10 cellular contexts compared by ENCODE assay signal in genomic region chr19:13029893-13030292, GRCh38. TPM values are rescaled to one million over a fixed set of nuclear protein-coding genes. Genes with fewer than 3 reads are reported as not detected.
DNase-seq lines count a peak whose midpoint lies in the region; ATAC-seq, FAIRE-seq and TF ChIP-seq lines count a peak whose summit lies in the region.
"Had no signal": no experiment of that assay in that cellular context is flagged by ENCODE, and none has a peak within 500 bp of the region (broad histone marks: within the 10 kb centered on the region; RNA-seq: fewer than 3 reads in every experiment).

No MANE protein-coding gene starts in this region.

- TF ChIP-seq EP300 in HepG2 (IDR thresholded peaks at IDR 0.05; ENCODE audit: low read depth in 2 of 2, low read length in 2 of 2) (no peak), HepG2 (CRISPR knock-in tag; IDR thresholded peaks at IDR 0.05; ENCODE audit: borderline replicate concordance) (no peak)

- in situ Hi-C loops in HepG2 (cut with HindIII; ENCODE audit: extremely low pct_ligation_motif_present, low pct_unique_long_range_greater_than_20kb), result loop anchor here (5.0 kb wide), 1 partner anchor 62 kb away; no protein-coding TSS in a partner anchor

- H2AFZ ChIP-seq in GM23338 (no peak overlapping the region), HepG2 (ENCODE audit: low read length) (no peak overlapping the region)

- H3K9ac ChIP-seq in HepG2 (ENCODE audit: insufficient read depth, low read depth, low read length), result no peak overlapping the region

- no peak overlapping the region for H3K27ac Mint-ChIP-seq in GM23338
- H3K27ac Mint-ChIP-seq: activated naive CD8-positive, alpha-beta T cell treated with anti-CD3 and anti-CD28 coated beads, Interleukin-2, amount 10 ng/mL, durations not matched to agents 7 days and 5 days had no signal

- H3F3A ChIP-seq in GM23338 (replicated peaks; ENCODE audit: low read depth), result peaks cover 15% of the 10 kb centered on the region

- BruUV-seq in HepG2 (replicated peaks; lab: Mats Ljungman, UMichigan), result no TSS peak

- no peak overlapping the region for H3K4me3 Mint-ChIP-seq in GM23338
- H3K4me3 Mint-ChIP-seq: activated naive CD8-positive, alpha-beta T cell treated with anti-CD3 and anti-CD28 coated beads, Interleukin-2, amount 10 ng/mL, durations not matched to agents 7 days and 5 days had no signal

- intact Hi-C loops in ascending aorta (cut with DNase I), result loop anchor here (2.0 kb wide), 3 partner anchors 13 to 33 kb away; no protein-coding TSS in a partner anchor
- intact Hi-C loops in HepG2 (cut with micrococcal nuclease; ENCODE audit: unreplicated experiment), result no loop called here

- peaks cover 3% of the 10 kb centered on the region; the same call in 1 of the 3 replicates for H3K9me3 Mint-ChIP-seq in GM23338
- H3K9me3 Mint-ChIP-seq: activated naive CD8-positive, alpha-beta T cell treated with anti-CD3 and anti-CD28 coated beads, Interleukin-2, amount 10 ng/mL, durations not matched to agents 7 days and 5 days had no signal

- no peaks in the 10 kb centered on the region for H3K9me3 ChIP-seq in ascending aorta
- no peaks in the 10 kb centered on the region for H3K9me3 ChIP-seq in HepG2 (ENCODE audit: low read length)
- H3K9me3 ChIP-seq: neutrophil had no signal

- H4K20me1 ChIP-seq in GM23338 (replicated peaks; ENCODE audit: insufficient read depth) (peaks cover 11% of the 10 kb centered on the region; the same call in 1 of the 2 replicates), HepG2 (ENCODE audit: insufficient read depth, low read length) (no peaks in the 10 kb centered on the region)

- H3K27me3 Mint-ChIP-seq in GM23338 (ENCODE audit: insufficient read depth, low read depth, poor library complexity), result peaks cover 77% of the 10 kb centered on the region

- H3K27ac ChIP-seq in GM23338 (ENCODE audit: low read depth), result no peak overlapping the region
- peak overlapping the region; percentile 95 to 97 for H3K27ac ChIP-seq in ascending aorta
- H3K27ac ChIP-seq in HepG2 (ENCODE audit: extremely low read length, insufficient read depth, low read length), result no peak overlapping the region
- H3K27ac ChIP-seq: neutrophil had no signal

- POLR2A ChIA-PET in HepG2 (lab: Yijun Ruan, JAX), result interaction anchor here (5.5 to 6.5 kb wide), 2 partner anchors 24 to 30 kb away, joined by 121 to 128 read pairs; no protein-coding TSS in a partner anchor

- H3K27me3 ChIP-seq in GM23338 (ENCODE audit: insufficient read depth) (peaks cover 84% of the 10 kb centered on the region), ascending aorta (no peaks in the 10 kb centered on the region), HepG2 (ENCODE audit: control insufficient read depth in 1 of 2, insufficient read depth in 2 of 2, low read length in 2 of 2) (no peaks in the 10 kb centered on the region)

- TF ChIP-seq POLR2A in HepG2 (IDR thresholded peaks at IDR 0.05; ENCODE audit: insufficient read depth in 1 of 2, low read depth in 2 of 2, low read length in 2 of 2), result no peak

- ATAC-seq in GM23338 (peak; percentile 60), HepG2 (no peak), HG02885 (IDR thresholded peaks at IDR 0.05; ENCODE audit: poor library complexity, unreplicated experiment) (no peak)

- CTCF ChIA-PET in HepG2 (lab: Yijun Ruan, JAX; ENCODE audit: low intra/inter-chr PET ratio, low total read pairs), result interaction anchor here (0.7 kb wide), 1 partner anchor 45 kb away, joined by 3 read pairs; no protein-coding TSS in a partner anchor

- H3K9me2 ChIP-seq in GM23338 (ENCODE audit: insufficient read depth), result no peaks in the 10 kb centered on the region

- TF ChIP-seq RAD21 in HepG2 (CRISPR knock-in tag; IDR thresholded peaks at IDR 0.05), result 0 out of 2 replicates have a peak, but pooled peaks have one; percentile 18

- H3K36me3 Mint-ChIP-seq in GM23338 (ENCODE audit: low read depth), result no peaks in the 10 kb centered on the region; the same call in 2 of the 3 replicates
- H3K36me3 Mint-ChIP-seq: activated naive CD8-positive, alpha-beta T cell treated with anti-CD3 and anti-CD28 coated beads, Interleukin-2, amount 10 ng/mL, durations not matched to agents 7 days and 5 days had no signal

- H3K4me1 ChIP-seq in GM23338 (ENCODE audit: insufficient read depth), result peaks cover 19% of the 10 kb centered on the region; the same call in 1 of the 2 replicates
- H3K4me1 ChIP-seq in ascending aorta, result peaks cover 28 to 83% of the 10 kb centered on the region in 2 donors
- H3K4me1 ChIP-seq in HepG2 (ENCODE audit: insufficient read depth, low read length), result peaks cover 91% of the 10 kb centered on the region

- FAIRE-seq in HepG2 (lab: Jason Lieb, UNC), result no peak

- H3K79me2 ChIP-seq in GM23338 (replicated peaks; ENCODE audit: insufficient read depth) (no peaks in the 10 kb centered on the region), HepG2 (ENCODE audit: insufficient read depth, low read length) (peaks cover 45% of the 10 kb centered on the region)

- H3K36me3 ChIP-seq in GM23338 (ENCODE audit: insufficient read depth) (no peaks in the 10 kb centered on the region), ascending aorta (no peaks in the 10 kb centered on the region), HepG2 (replicated peaks in 1 of 2; ENCODE audit: control insufficient read depth in 1 of 2, insufficient read depth in 2 of 2, low read length in 2 of 2) (peaks cover 1 to 33% of the 10 kb centered on the region in 2 experiments; a peak in 2 of 5 replicates)
- H3K36me3 ChIP-seq: neutrophil had no signal

- peak; percentile 32 for TF ChIP-seq CTCF in AG09309 (IDR thresholded peaks at IDR 0.05; ENCODE audit: control insufficient read depth, insufficient read depth, low read depth, low read length, missing control alignments)
- TF ChIP-seq CTCF in GM23338 (conservative IDR thresholded peaks at IDR 0.05; ENCODE audit: low read depth in 2 of 2), result peak; percentile 83 to 88
- peak; percentile 50 to 67 (median 52) for TF ChIP-seq CTCF in ascending aorta (IDR thresholded peaks at IDR 0.05)
- peak; percentile 47 for TF ChIP-seq CTCF in HepG2 (CRISPR knock-in tag; IDR thresholded peaks at IDR 0.05)

- peaks cover 19% of the 10 kb centered on the region for H3K4me1 Mint-ChIP-seq in GM23338
- H3K4me1 Mint-ChIP-seq: activated naive CD8-positive, alpha-beta T cell treated with anti-CD3 and anti-CD28 coated beads, Interleukin-2, amount 10 ng/mL, durations not matched to agents 7 days and 5 days had no signal

- DNase-seq in AG09309 (ENCODE audit: low read depth) (no peak), GM23338 (ENCODE audit: low spot score) (peak; percentile 79), ascending aorta (ENCODE audit: low spot score in 2 of 2) (no peak), HepG2 (ENCODE audit: low spot score) (no peak), NCI-H1417 treated with DMSO at 0.1 percent for 48 hours (lab: John Stamatoyannopoulos, UW) (no peak), DMS114 treated with DMSO at 0.1 percent for 48 hours (lab: John Stamatoyannopoulos, UW; ENCODE audit: unreplicated experiment) (no peak), NCI-H1105 treated with DMSO at 0.1 percent for 48 hours (lab: John Stamatoyannopoulos, UW) (no peak)
- DNase-seq: activated naive CD8-positive, alpha-beta T cell treated with anti-CD3 and anti-CD28 coated beads, Interleukin-2, amount 10 ng/mL, durations not matched to agents 7 days and 5 days had no signal

- whole genome bisulfite sequencing in HepG2 (ENCODE audit: low lambda C conversion rate), result 77% methylated on average over 4 of the region's 10 CpGs

- H3K4me2 ChIP-seq in GM23338 (no peak overlapping the region), HepG2 (ENCODE audit: low read depth, low read length) (no peak overlapping the region)

- H3K4me3 ChIP-seq in AG09309 (ENCODE audit: control insufficient read depth, low read depth, low read length), result no peak overlapping the region
- no peak overlapping the region for H3K4me3 ChIP-seq in GM23338
- peak overlapping the region in 1 of 2 donors; percentile 67 for H3K4me3 ChIP-seq in ascending aorta
- H3K4me3 ChIP-seq in HepG2 (replicated peaks in 1 of 3; ENCODE audit: insufficient read depth in 1 of 3, low read depth in 2 of 3, low read length in 3 of 3), result no peak overlapping the region

TF ChIP-seq in GM23338, 12 proteins besides CTCF, POLR2A, EP300 and RAD21 (continues in another document):
- no peak for TF ChIP-seq POLR2AphosphoS5 (IDR thresholded peaks at IDR 0.05; ENCODE audit: low read depth)

TF ChIP-seq in HepG2, 621 proteins besides CTCF, POLR2A, EP300 and RAD21 (continues in another document):
- TF ChIP-seq HNRNPL (IDR thresholded peaks at IDR 0.05; ENCODE audit: low read depth, low read length) (peak; percentile 68; the same call in 1 of the 2 replicates), TEF (CRISPR knock-in tag; IDR thresholded peaks at IDR 0.05) (no peak)

RNA-seq across cellular contexts. Expression of gene NFIX, which starts 34.6 kb away (rescaled TPM):
- 0.14 and 1.2 TPM in 2 replicates for total RNA-seq in GM23338 (2014; rRNA removed; shearing (Covaris generic))
- polyA plus RNA-seq in GM23338 (2016; fragmentation: Nextera tagmentation; extraction: Ambion mirVana) (0.06 and 0.31 TPM in 2 replicates), HepG2 (2011; rRNA removed) (3.0 and 3.4 TPM in 2 replicates)
- total RNA-seq in ascending aorta (76.5 TPM), HepG2 (2016; rRNA removed; fragmentation: Illumina TruSeq; extraction: Trizol) (5.4 and 5.6 TPM in 2 replicates)
- 16.3 and 20.2 TPM in 2 replicates for total RNA-seq in HepG2 (2016; cell fraction: cytosol; rRNA removed; fragmentation: Illumina TruSeq; extraction: Trizol; ENCODE audit: low read depth)
- 4.6 and 4.7 TPM in 2 replicates for total RNA-seq in HepG2 (2016; cell fraction: insoluble cytoplasmic fraction; rRNA removed; fragmentation: Illumina TruSeq; extraction: Trizol)
- total RNA-seq in HepG2 (2016; cell fraction: membrane; rRNA removed; fragmentation: Illumina TruSeq; extraction: Trizol), result 6.7 and 9.2 TPM in 2 replicates
- total RNA-seq in HepG2 (2016; cell fraction: nucleus; rRNA removed; fragmentation: Illumina TruSeq; extraction: Trizol), result 4.9 and 6.0 TPM in 2 replicates
- polyA plus RNA-seq in HepG2 (2011; cell fraction: cytosol; rRNA removed), result 1.4 and 1.6 TPM in 2 replicates
- 11.0 and 14.0 TPM in 2 replicates for polyA plus RNA-seq in HepG2 (2011; cell fraction: nucleus; rRNA removed)
- polyA plus RNA-seq in HepG2 (2012), result 9.0 and 12.2 TPM in 2 replicates
- 0.70 and 0.93 TPM in 2 replicates for polyA plus RNA-seq in HepG2 (2016; cell fraction: cytosol; fragmentation: Illumina TruSeq; extraction: Trizol; ENCODE audit: low read depth)
- polyA plus RNA-seq in HepG2 (2016; cell fraction: insoluble cytoplasmic fraction; fragmentation: Illumina TruSeq; extraction: Trizol; ENCODE audit: low read depth), result 8.8 and 11.9 TPM in 2 replicates
- polyA plus RNA-seq in HepG2 (2016; cell fraction: membrane; fragmentation: Illumina TruSeq; extraction: Trizol; ENCODE audit: low read depth), result 3.1 and 4.9 TPM in 2 replicates
- polyA plus RNA-seq in HepG2 (2016; cell fraction: nucleus; fragmentation: Illumina TruSeq; extraction: Trizol; ENCODE audit: insufficient read depth, low read depth), result 14.6 and 14.7 TPM in 2 replicates
- polyA minus RNA-seq in HepG2 (2011; rRNA and poly(A)+ RNA removed; ENCODE audit: low replicate concordance), result 0.82 and 6.2 TPM in 2 replicates
- polyA minus RNA-seq in HepG2 (2011; cell fraction: cytosol; rRNA and poly(A)+ RNA removed), result 5.0 and 6.2 TPM in 2 replicates
- polyA minus RNA-seq in HepG2 (2011; cell fraction: nucleus; rRNA and poly(A)+ RNA removed), result 6.8 and 7.7 TPM in 2 replicates

Comparison
In these comparisons a context has a peak if more than half of its experiments do, and no peak if none do; other contexts are left out.
1. CTCF ChIP-seq: peak in every context shown above with its lines; median percentile 86 in GM23338; 52 in ascending aorta; 47 in HepG2; 32 in AG09309.
2. H3K27ac ChIP-seq: peak in ascending aorta (2 of 2); none in GM23338 (single experiment) and HepG2 (single experiment).